Comparison of ENCODE assay signal across 8 cellular contexts in genomic region chr5:20735715-20736114, GRCh38.
ATAC-seq and FAIRE-seq lines count a peak whose summit lies in the region.

No MANE protein-coding gene starts in this region.

- peak; percentile 85 for ATAC-seq in GM18858 (IDR thresholded peaks at IDR 0.05; ENCODE audit: unreplicated experiment)
- ATAC-seq in GM19397 (IDR thresholded peaks at IDR 0.05; ENCODE audit: unreplicated experiment) = peak; percentile 70
- ATAC-seq in GM21723 (IDR thresholded peaks at IDR 0.05; ENCODE audit: unreplicated experiment) = peak; percentile 72
- peak; percentile 86 for ATAC-seq in HG02852 (IDR thresholded peaks at IDR 0.05; ENCODE audit: unreplicated experiment)
- peak; percentile 69 for ATAC-seq in HG03135 (IDR thresholded peaks at IDR 0.05; ENCODE audit: unreplicated experiment)
- ATAC-seq in HG03460 (IDR thresholded peaks at IDR 0.05; ENCODE audit: unreplicated experiment) = peak; percentile 73

- FAIRE-seq in A204.1 (lab: Jason Lieb, UNC) (peak; percentile 89), islet of Langerhans (lab: Jason Lieb, UNC) (peak; percentile 78)

Comparison
In these comparisons a context has a peak if more than half of its experiments do, and no peak if none do; other contexts are left out.
1. Peak in every context shown above with its lines: ATAC-seq.